In genomic region chr5:65173130-65173525, GRCh38 we compare ENCODE assay signal across 14 cellular contexts.
"Had no signal": no experiment of that assay in that cellular context is flagged by ENCODE, and none has a peak within 500 bp of the region (broad histone marks: within the 10 kb centered on the region; RNA-seq: fewer than 3 reads in every experiment).

No MANE protein-coding gene starts in this region.

- H3K4me3 Mint-ChIP-seq: naive thymus-derived CD8-positive, alpha-beta T cell had no signal

- H3K9me3 ChIP-seq: esophagus muscularis mucosa, neutrophil, tibial artery, upper lobe of left lung, uterus had no signal

- H3K4me1 ChIP-seq: esophagus muscularis mucosa, tibial artery, upper lobe of left lung, uterus had no signal

- H3K27ac ChIP-seq: coronary artery, esophagus muscularis mucosa, hepatocyte, neutrophil, tibial artery, upper lobe of left lung, uterus had no signal

- H3K36me3 ChIP-seq: neutrophil, uterus had no signal

- H3K79me2 ChIP-seq: hepatocyte had no signal

- H3K4me2 ChIP-seq: hepatocyte had no signal

- H2AFZ ChIP-seq: hepatocyte had no signal

- H3K9me3 Mint-ChIP-seq: naive thymus-derived CD8-positive, alpha-beta T cell had no signal

- H3K27me3 ChIP-seq: esophagus muscularis mucosa, hepatocyte, neutrophil, tibial artery, upper lobe of left lung, uterus had no signal

- H3K4me3 ChIP-seq: coronary artery, esophagus muscularis mucosa, hepatocyte, tibial artery, upper lobe of left lung, uterus had no signal

- DNase-seq: effector CD4-positive, alpha-beta T cell; foreskin melanocyte; head of caudate nucleus; left colon; naive thymus-derived CD8-positive, alpha-beta T cell; posterior cingulate gyrus; small intestine; tibial artery; upper lobe of left lung; uterus had no signal

- H3K27me3 Mint-ChIP-seq: naive thymus-derived CD8-positive, alpha-beta T cell had no signal

- ATAC-seq: left colon; naive thymus-derived CD8-positive, alpha-beta T cell had no signal
